ENCODE assay signal across 26 cellular contexts in genomic region chr10:132555648-132556575, GRCh38. TPM values are rescaled to one million over a fixed set of nuclear protein-coding genes. Genes with fewer than 3 reads are reported as not detected.
A peak's percentile ranks its signal among the peaks of the same experiment; 100 is the strongest.
DNase-seq lines count a peak whose midpoint lies in the region; ATAC-seq, FAIRE-seq and TF ChIP-seq lines count a peak whose summit lies in the region.
"Had no signal": no experiment of that assay in that cellular context is flagged by ENCODE, and none has a peak within 500 bp of the region (broad histone marks: within the 10 kb centered on the region; RNA-seq: fewer than 3 reads in every experiment).

No MANE protein-coding gene starts in this region.

- peak overlapping the region in 1 of 4 donors; percentile 58 for H3K4me3 Mint-ChIP-seq in CD4-positive, CD25-positive, alpha-beta regulatory T cell
- peak overlapping the region; percentile 0 for H3K4me3 Mint-ChIP-seq in natural killer cell treated with Interleukin-12 subunit alpha and Interleukin-12 subunit beta and Interleukin-15 and Interleukin-18, amount 100 ng/mL, for 72 hours
- H3K4me3 Mint-ChIP-seq: activated naive CD4-positive, alpha-beta T cell treated with anti-CD3 and anti-CD28 coated beads for 36 hours; mesothelial cell of epicardium; neural progenitor cell; stimulated activated naive CD8-positive, alpha-beta T cell treated with anti-CD3 and anti-CD28 coated beads, Interleukin-15, Interleukin-2, amounts not matched to agents 100 ng/mL and 50 ng/mL, for 24 hours; T-helper 1 cell treated with Interleukin-12 subunit alpha and Interleukin-12 subunit beta and Interleukin-4 antibody, amounts not matched to agents 30 μg/mL and 1 μg/mL, for 36 hours had no signal

- H3K27me3 ChIP-seq in CD4-positive, CD25-positive, alpha-beta regulatory T cell (ENCODE audit: control insufficient read depth, insufficient read depth, low read length): no peaks in the 10 kb centered on the region
- no peaks in the 10 kb centered on the region for H3K27me3 ChIP-seq in bronchial epithelial cell (ENCODE audit: control insufficient read depth, insufficient read depth, low read length)
- H3K27me3 ChIP-seq: MG63, neural progenitor cell, SJCRH30, tibial nerve had no signal

- no peak overlapping the region for H3K27ac Mint-ChIP-seq in CD4-positive, CD25-positive, alpha-beta regulatory T cell
- H3K27ac Mint-ChIP-seq in natural killer cell treated with Interleukin-12 subunit alpha and Interleukin-12 subunit beta and Interleukin-15 and Interleukin-18, amount 100 ng/mL, for 72 hours: no peak overlapping the region
- H3K27ac Mint-ChIP-seq: activated naive CD4-positive, alpha-beta T cell treated with anti-CD3 and anti-CD28 coated beads for 36 hours; stimulated activated naive CD8-positive, alpha-beta T cell treated with anti-CD3 and anti-CD28 coated beads, Interleukin-15, Interleukin-2, amounts not matched to agents 100 ng/mL and 50 ng/mL, for 24 hours; T-helper 1 cell treated with Interleukin-12 subunit alpha and Interleukin-12 subunit beta and Interleukin-4 antibody, amounts not matched to agents 30 μg/mL and 1 μg/mL, for 36 hours had no signal

- FAIRE-seq in bronchial epithelial cell (lab: Jason Lieb, UNC): peak; percentile 96
- FAIRE-seq: frontal cortex had no signal

- H3K36me3 Mint-ChIP-seq in CD4-positive, CD25-positive, alpha-beta regulatory T cell: no peaks in the 10 kb centered on the region
- no peaks in the 10 kb centered on the region for H3K36me3 Mint-ChIP-seq in natural killer cell treated with Interleukin-12 subunit alpha and Interleukin-12 subunit beta and Interleukin-15 and Interleukin-18, amount 100 ng/mL, for 72 hours
- H3K36me3 Mint-ChIP-seq: mesothelial cell of epicardium had no signal

- H3K4me1 Mint-ChIP-seq in CD4-positive, CD25-positive, alpha-beta regulatory T cell: peaks cover 8 to 28% (median 23%) of the 10 kb centered on the region in 4 donors
- H3K4me1 Mint-ChIP-seq in natural killer cell treated with Interleukin-12 subunit alpha and Interleukin-12 subunit beta and Interleukin-15 and Interleukin-18, amount 100 ng/mL, for 72 hours (ENCODE audit: low read depth in 2 of 2): peaks cover 31% of the 10 kb centered on the region in 2 donors

- H3K4me1 ChIP-seq in CD4-positive, CD25-positive, alpha-beta regulatory T cell (ENCODE audit: control insufficient read depth, insufficient read depth, low read length, poor library complexity, severe bottlenecking): peaks cover 22% of the 10 kb centered on the region
- no peaks in the 10 kb centered on the region for H3K4me1 ChIP-seq in HEK293 (ENCODE audit: control insufficient read depth, insufficient read depth, low read length)
- H3K4me1 ChIP-seq: neural progenitor cell, SJCRH30 had no signal

- CTCF ChIA-PET in HEK293 (lab: Yijun Ruan, JAX): no interaction called here

- ATAC-seq in CD4-positive, CD25-positive, alpha-beta regulatory T cell (ENCODE audit: low read depth in 2 of 2): no peak
- no peak for ATAC-seq in natural killer cell treated with Interleukin-12 subunit alpha and Interleukin-12 subunit beta and Interleukin-15 and Interleukin-18, amount 100 ng/mL, for 72 hours
- ATAC-seq in GM18867 (IDR thresholded peaks at IDR 0.05; ENCODE audit: unreplicated experiment) (no peak), GM21529 (IDR thresholded peaks at IDR 0.05; ENCODE audit: unreplicated experiment) (no peak)
- ATAC-seq: PC-3 had no signal

- no peak overlapping the region for H3K4me3 ChIP-seq in CD4-positive, CD25-positive, alpha-beta regulatory T cell (ENCODE audit: low read depth, low read length)
- no peak overlapping the region for H3K4me3 ChIP-seq in HEK293 (ENCODE audit: low read depth, low read length)
- no peak overlapping the region for H3K4me3 ChIP-seq in bronchial epithelial cell (ENCODE audit: low read depth, low read length)
- H3K4me3 ChIP-seq: MG63, neural progenitor cell, prostate gland, SJCRH30, tibial nerve had no signal

- POLR2A ChIA-PET in HEK293 (lab: Yijun Ruan, JAX): no interaction called here

- no peak for DNase-seq in CD4-positive, CD25-positive, alpha-beta regulatory T cell
- no peak for DNase-seq in bronchial epithelial cell (ENCODE audit: low read depth)
- DNase-seq in natural killer cell treated with Interleukin-12 subunit alpha and Interleukin-12 subunit beta and Interleukin-15 and Interleukin-18, amount 100 ng/mL, for 72 hours (ENCODE audit: low spot score): peak; percentile 47
- DNase-seq in SHP77 treated with DMSO at 0.1 percent for 48 hours (lab: John Stamatoyannopoulos, UW): no peak
- no peak for DNase-seq in SKM-1 (lab: John Stamatoyannopoulos, UW; ENCODE audit: unreplicated experiment)
- DNase-seq: activated CD4-positive, alpha-beta T cell treated with anti-CD3 and anti-CD28 coated beads, Interleukin-2, amount 50 U/mL, for 4 hours; activated T-cell treated with anti-CD3 and anti-CD28 coated beads for 4 hours; central memory CD4-positive, alpha-beta T cell; DMS79; MG63; NCI-H1694 treated with DMSO at 0.1 percent for 48 hours; NCI-H226; NCI-H774; PC-3; SJCRH30 had no signal

- no peaks in the 10 kb centered on the region for H3K9me3 ChIP-seq in CD4-positive, CD25-positive, alpha-beta regulatory T cell (ENCODE audit: control insufficient read depth in 2 of 2, low read length in 2 of 2)
- no peaks in the 10 kb centered on the region for H3K9me3 ChIP-seq in HEK293 (ENCODE audit: control insufficient read depth, insufficient read depth, low read depth, low read length)
- H3K9me3 ChIP-seq: MG63, prostate gland, SJCRH30, tibial nerve had no signal

- TF ChIP-seq CTCF in HEK293 (tag by site-specific recombination; IDR thresholded peaks at IDR 0.05) (no peak), bronchial epithelial cell (IDR thresholded peaks at IDR 0.05; ENCODE audit: insufficient read depth, low read length, severe bottlenecking) (no peak)

- H3K36me3 ChIP-seq in CD4-positive, CD25-positive, alpha-beta regulatory T cell (ENCODE audit: control insufficient read depth, insufficient read depth, low read length): no peaks in the 10 kb centered on the region
- H3K36me3 ChIP-seq in HEK293 (ENCODE audit: control insufficient read depth in 2 of 2, insufficient read depth in 1 of 2, low read length in 2 of 2) (no peaks in the 10 kb centered on the region; a peak in 1 of 3 replicates), bronchial epithelial cell (ENCODE audit: control insufficient read depth, insufficient read depth, low read length) (no peaks in the 10 kb centered on the region)
- H3K36me3 ChIP-seq: MG63, neural progenitor cell, prostate gland, SJCRH30 had no signal

- H3K27ac ChIP-seq in CD4-positive, CD25-positive, alpha-beta regulatory T cell (ENCODE audit: insufficient read depth, low read length, poor library complexity, severe bottlenecking): peak overlapping the region; percentile 25
- H3K27ac ChIP-seq in HEK293 (ENCODE audit: extremely low read depth, low read depth, low read length): no peak overlapping the region
- H3K27ac ChIP-seq: neural progenitor cell, SJCRH30, tibial nerve had no signal

- H3K9me3 Mint-ChIP-seq in CD4-positive, CD25-positive, alpha-beta regulatory T cell: no peaks in the 10 kb centered on the region
- no peaks in the 10 kb centered on the region for H3K9me3 Mint-ChIP-seq in natural killer cell treated with Interleukin-12 subunit alpha and Interleukin-12 subunit beta and Interleukin-15 and Interleukin-18, amount 100 ng/mL, for 72 hours
- H3K9me3 Mint-ChIP-seq: activated naive CD4-positive, alpha-beta T cell treated with anti-CD3 and anti-CD28 coated beads for 36 hours; mesothelial cell of epicardium; neural progenitor cell; stimulated activated naive CD8-positive, alpha-beta T cell treated with anti-CD3 and anti-CD28 coated beads, Interleukin-15, Interleukin-2, amounts not matched to agents 100 ng/mL and 50 ng/mL, for 24 hours; T-helper 1 cell treated with Interleukin-12 subunit alpha and Interleukin-12 subunit beta and Interleukin-4 antibody, amounts not matched to agents 30 μg/mL and 1 μg/mL, for 36 hours had no signal

- no peaks in the 10 kb centered on the region for H3K27me3 Mint-ChIP-seq in CD4-positive, CD25-positive, alpha-beta regulatory T cell
- H3K27me3 Mint-ChIP-seq in natural killer cell treated with Interleukin-12 subunit alpha and Interleukin-12 subunit beta and Interleukin-15 and Interleukin-18, amount 100 ng/mL, for 72 hours: peaks cover 0 to 9% of the 10 kb centered on the region in 2 donors
- H3K27me3 Mint-ChIP-seq: stimulated activated naive CD8-positive, alpha-beta T cell treated with anti-CD3 and anti-CD28 coated beads, Interleukin-15, Interleukin-2, amounts not matched to agents 100 ng/mL and 50 ng/mL, for 24 hours had no signal

TF ChIP-seq in HEK293, 187 proteins besides CTCF, POLR2A, EP300 and RAD21:
- TF ChIP-seq ZFP41 (tag by site-specific recombination; IDR thresholded peaks at IDR 0.05; ENCODE audit: borderline replicate concordance) (no peak), SCRT1 (tag by site-specific recombination; IDR thresholded peaks at IDR 0.05; ENCODE audit: borderline replicate concordance) (no peak), ZNF133 (tag by site-specific recombination; IDR thresholded peaks at IDR 0.05) (no peak), KLF9 (tag by site-specific recombination; IDR thresholded peaks at IDR 0.05; ENCODE audit: low read depth) (no peak), ZNF426 (tag by site-specific recombination; IDR thresholded peaks at IDR 0.05) (no peak), KLF10 (tag by site-specific recombination; IDR thresholded peaks at IDR 0.05) (no peak), SCRT2 (tag by site-specific recombination; IDR thresholded peaks at IDR 0.05) (0 out of 2 replicates have a peak, but pooled peaks have one; percentile 22), PBX3 (CRISPR knock-in tag; IDR thresholded peaks at IDR 0.05) (no peak), MYNN (tag by site-specific recombination; IDR thresholded peaks at IDR 0.05; ENCODE audit: borderline replicate concordance) (no peak)
TF ChIP-seq in HEK293: peak in this region for 1.

RNA-seq across cellular contexts. Expression of gene INPP5A, which starts 18.3 kb away (rescaled TPM):
- 21.3 TPM for total RNA-seq in CD4-positive, CD25-positive, alpha-beta regulatory T cell
- polyA plus RNA-seq in CD4-positive, CD25-positive, alpha-beta regulatory T cell: 1 to 10 TPM in 2 of 4 donors, under 1 TPM in 2; 0.66 to 1.7 (median 0.89) TPM
- 22.8 and 29.5 TPM in 2 replicates for total RNA-seq in bronchial epithelial cell
- 10 to 100 TPM; 14.8 to 18.6 TPM for total RNA-seq in natural killer cell treated with Interleukin-12 subunit alpha and Interleukin-12 subunit beta and Interleukin-15 and Interleukin-18, amount 100 ng/mL, for 72 hours
